Comparison of ENCODE assay signal across 7 cellular contexts in genomic region chr4:56979674-56980073, GRCh38. TPM values are rescaled to one million over a fixed set of nuclear protein-coding genes. Genes with fewer than 3 reads are reported as not detected.
DNase-seq lines count a peak whose midpoint lies in the region; ATAC-seq, FAIRE-seq and TF ChIP-seq lines count a peak whose summit lies in the region.

No MANE protein-coding gene starts in this region.

- no peak overlapping the region for H2BK15ac ChIP-seq in mesenchymal stem cell (ENCODE audit: low read depth, poor library complexity, severe bottlenecking)

- no peaks in the 10 kb centered on the region for H3K9me3 ChIP-seq in mesenchymal stem cell (ENCODE audit: control insufficient read depth, low read length)
- no peaks in the 10 kb centered on the region for H3K9me3 ChIP-seq in stomach

- H2AFZ ChIP-seq in mesenchymal stem cell (ENCODE audit: low read depth, low read length): no peak overlapping the region

- H3K27ac ChIP-seq in HL-60 (replicated peaks): peak overlapping the region; percentile 95
- no peak overlapping the region for H3K27ac ChIP-seq in mesenchymal stem cell (ENCODE audit: low read length, poor library complexity, severe bottlenecking)
- H3K27ac ChIP-seq in stomach: peak overlapping the region in 4 of 5 donors; percentile 92 to 94 (median 93)

- no peak overlapping the region for H2BK5ac ChIP-seq in mesenchymal stem cell (ENCODE audit: low read depth, low read length, poor library complexity, severe bottlenecking)

- no peak for FAIRE-seq in bronchial epithelial cell (lab: Jason Lieb, UNC)

- TF ChIP-seq CTCF in HL-60 (IDR thresholded peaks at IDR 0.05; ENCODE audit: insufficient read depth, low read length) (no peak), bronchial epithelial cell (IDR thresholded peaks at IDR 0.05; ENCODE audit: insufficient read depth, low read length, severe bottlenecking) (no peak), stomach (IDR thresholded peaks at IDR 0.05) (no peak)

- TF ChIP-seq POLR2A in stomach (IDR thresholded peaks at IDR 0.05): no peak

- H3K23ac ChIP-seq in mesenchymal stem cell (ENCODE audit: low read length in 2 of 2): no peak overlapping the region

- ATAC-seq in HG03442 (IDR thresholded peaks at IDR 0.05; ENCODE audit: unreplicated experiment): no peak

- DNase-seq in HL-60 (ENCODE audit: low read depth in 1 of 2, low spot score in 1 of 2) (peak in 1 of 2 experiments; percentile 51), SW480 (ENCODE audit: low spot score) (peak; percentile 8), bronchial epithelial cell (ENCODE audit: low read depth) (peak; percentile 17), mesenchymal stem cell (peak; percentile 76), stomach (no peak), NCI-H1436 treated with DMSO at 0.1 percent for 48 hours (lab: John Stamatoyannopoulos, UW) (no peak)

- H3K79me1 ChIP-seq in mesenchymal stem cell (replicated peaks; ENCODE audit: low read length, poor library complexity, severe bottlenecking): no peaks in the 10 kb centered on the region

- no peak overlapping the region for H4K8ac ChIP-seq in mesenchymal stem cell (ENCODE audit: low read length)

- H3K9ac ChIP-seq in mesenchymal stem cell (ENCODE audit: low read length): peak overlapping the region; percentile 94

- no peak overlapping the region for H3K14ac ChIP-seq in mesenchymal stem cell (ENCODE audit: low read length in 2 of 2)

- TF ChIP-seq EP300 in stomach (IDR thresholded peaks at IDR 0.05): no peak

- 2% methylated on average over 6 of the region's 12 CpGs for WGBS in mesenchymal stem cell
- 8 to 17% (median 13%) methylated on average over 12 of the region's 12 CpGs for WGBS in stomach, 5 donors

- H3K4me1 ChIP-seq in mesenchymal stem cell (ENCODE audit: control insufficient read depth, insufficient read depth, low read depth, low read length): peaks cover 20% of the 10 kb centered on the region
- H3K4me1 ChIP-seq in stomach: peaks cover 42 to 81% (median 57%) of the 10 kb centered on the region in 4 donors

- peak overlapping the region; percentile 71 for H3K4me2 ChIP-seq in mesenchymal stem cell (ENCODE audit: low read length, poor library complexity, severe bottlenecking)

- H4K91ac ChIP-seq in mesenchymal stem cell (ENCODE audit: low read length): no peak overlapping the region

- H2AK5ac ChIP-seq in mesenchymal stem cell (ENCODE audit: low read length, severe bottlenecking): no peak overlapping the region

- H3K27me3 ChIP-seq in HL-60 (ENCODE audit: insufficient read depth, poor library complexity, severe bottlenecking) (no peaks in the 10 kb centered on the region), bronchial epithelial cell (ENCODE audit: control insufficient read depth, insufficient read depth, low read length) (no peaks in the 10 kb centered on the region), mesenchymal stem cell (ENCODE audit: control insufficient read depth in 1 of 2, insufficient read depth in 1 of 2, low read length in 2 of 2) (no peaks in the 10 kb centered on the region), stomach (no peaks in the 10 kb centered on the region)

- peaks cover under 1% of the 10 kb centered on the region for H3K36me3 ChIP-seq in bronchial epithelial cell (ENCODE audit: control insufficient read depth, insufficient read depth, low read length)
- peaks cover 10 to 18% of the 10 kb centered on the region in 2 experiments for H3K36me3 ChIP-seq in mesenchymal stem cell (ENCODE audit: control insufficient read depth in 1 of 2, insufficient read depth in 2 of 2, low read depth in 1 of 2, low read length in 2 of 2)
- peaks cover 0 to under 1% (median under 1%) of the 10 kb centered on the region in 4 donors for H3K36me3 ChIP-seq in stomach

- H2BK12ac ChIP-seq in mesenchymal stem cell (ENCODE audit: low read length in 2 of 2): no peak overlapping the region

- H2BK120ac ChIP-seq in mesenchymal stem cell (ENCODE audit: low read depth, low read length): no peak overlapping the region

- H3K4ac ChIP-seq in mesenchymal stem cell (ENCODE audit: low read depth in 1 of 2, low read length in 2 of 2): no peak overlapping the region

- intact Hi-C loops in stomach (cut with DNase I; ENCODE audit: low total_unique reads): loop anchor here (5.0 kb wide), 1 partner anchor 72 kb away; the partner anchor contains the start of gene REST

- H3K18ac ChIP-seq in mesenchymal stem cell (ENCODE audit: low read depth in 1 of 2, low read length in 2 of 2): no peak overlapping the region

- H3K4me3 ChIP-seq in HL-60 (replicated peaks; ENCODE audit: insufficient read depth, low read length): peak overlapping the region; percentile 100
- peak overlapping the region; percentile 95 for H3K4me3 ChIP-seq in bronchial epithelial cell (ENCODE audit: low read depth, low read length)
- peak overlapping the region; percentile 82 to 95 for H3K4me3 ChIP-seq in mesenchymal stem cell (ENCODE audit: insufficient read depth in 1 of 2, low read depth in 1 of 2, low read length in 2 of 2)
- H3K4me3 ChIP-seq in stomach: peak overlapping the region; percentile 73 to 99 (median 96)

RNA-seq across cellular contexts. Expression of gene POLR2B, which starts 1.0 kb away (rescaled TPM):
- total RNA-seq in bronchial epithelial cell (97.2 and 112 TPM in 2 replicates), stomach (100 to 1,000 TPM in 3 of 5 donors, 10 to 100 TPM in 2; 18.5 to 446 (median 127) TPM)
- 57.0 TPM for polyA plus RNA-seq in mesenchymal stem cell (2013, experiment 1 of 2)
- 58.9 TPM for polyA plus RNA-seq in mesenchymal stem cell (2013, experiment 2 of 2)
- polyA plus RNA-seq in stomach: 10 to 100 TPM; 20.5 to 26.2 (median 24.8) TPM

RNA-seq across cellular contexts. Expression of gene NOA1, which starts 2.3 kb away (rescaled TPM):
- total RNA-seq in bronchial epithelial cell: 11.8 and 18.7 TPM in 2 replicates
- 12.4 TPM for polyA plus RNA-seq in mesenchymal stem cell (2013, experiment 1 of 2)
- polyA plus RNA-seq in mesenchymal stem cell (2013, experiment 2 of 2): 12.6 TPM
- 10 to 100 TPM in 4 of 5 donors, 1 to 10 TPM in 1; 1.2 to 81.7 (median 13.6) TPM for total RNA-seq in stomach
- polyA plus RNA-seq in stomach: 10 to 100 TPM; 10.1 to 20.0 (median 10.5) TPM

Comparison
In these comparisons a context has a peak if more than half of its experiments do, and no peak if none do; other contexts are left out.
1. DNase-seq: peak in SW480 (single experiment), bronchial epithelial cell (single experiment) and mesenchymal stem cell (single experiment); none in stomach (single experiment) and NCI-H1436 treated with DMSO at 0.1 percent for 48 hours (single experiment).
2. Peak in every context shown above with its lines, with median percentiles within 50 percentile points of each other: H3K4me3 ChIP-seq.